12 cellular contexts compared by ENCODE assay signal in the genomic region with DNA sequence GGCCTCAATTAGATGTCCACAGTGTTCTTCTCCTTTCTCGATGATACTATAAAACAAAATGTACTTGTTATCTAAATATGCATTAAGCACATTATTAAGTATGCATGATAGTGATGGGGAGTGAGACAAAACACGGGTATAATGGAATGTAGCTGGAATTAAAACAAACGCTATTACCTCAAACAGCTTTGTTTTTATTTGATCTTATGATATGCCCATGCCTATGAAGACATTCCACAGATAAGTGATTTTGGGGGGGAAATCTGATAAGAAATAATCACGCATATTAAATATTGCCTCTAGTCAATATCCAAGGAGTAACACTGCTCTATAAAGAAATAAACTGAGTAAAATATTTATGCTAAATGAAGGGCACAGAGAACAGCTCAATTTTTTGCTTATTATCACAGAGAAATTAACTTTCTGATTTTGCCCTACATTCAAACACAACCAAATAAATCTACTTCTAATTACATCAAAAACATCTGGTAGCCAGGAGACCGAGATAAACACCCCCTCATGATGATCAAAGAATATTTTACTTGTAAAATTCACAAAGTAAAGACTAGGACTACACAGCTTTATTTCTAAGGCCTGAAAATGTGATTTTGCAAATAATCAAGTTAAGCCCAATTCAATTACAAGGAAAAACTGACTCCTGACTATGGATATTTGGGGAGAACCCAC. TPM values are rescaled to one million over a fixed set of nuclear protein-coding genes. Genes with fewer than 3 reads are reported as not detected.
A peak's percentile ranks its signal among the peaks of the same experiment; 100 is the strongest.
DNase-seq lines count a peak whose midpoint lies in the region; ATAC-seq and TF ChIP-seq lines count a peak whose summit lies in the region.
"Had no signal": no experiment of that assay in that cellular context is flagged by ENCODE, and none has a peak within 500 bp of the region (broad histone marks: within the 10 kb centered on the region; RNA-seq: fewer than 3 reads in every experiment).

No MANE protein-coding gene starts in this region.

- no peak for ATAC-seq in left cardiac atrium
- ATAC-seq in left lung: no peak
- ATAC-seq in thoracic aorta (ENCODE audit: insufficient number of reproducible peaks, low FRiP score, low read depth): no peak
- no peak for ATAC-seq in HG03342 (IDR thresholded peaks at IDR 0.05; ENCODE audit: unreplicated experiment)

- peak overlapping the region; percentile 92 for H3K27ac Mint-ChIP-seq in activated CD4-positive, alpha-beta memory T cell treated with anti-CD3 and anti-CD28 coated beads, Interleukin-2, amount 10 ng/mL, durations not matched to agents 7 days and 5 days

- DNase-seq in cardiac muscle cell (ENCODE audit: low read depth in 1 of 2, low spot score in 1 of 2) (no peak), left cardiac atrium (no peak), left lung (no peak), thoracic aorta (ENCODE audit: low spot score) (no peak), DMS53 (lab: John Stamatoyannopoulos, UW) (no peak), NCI-H2107 treated with DMSO at 0.1 percent for 48 hours (lab: John Stamatoyannopoulos, UW; ENCODE audit: unreplicated experiment) (no peak)
- DNase-seq in activated CD4-positive, alpha-beta memory T cell treated with anti-CD3 and anti-CD28 coated beads, Interleukin-2, amount 10 ng/mL, durations not matched to agents 7 days and 5 days: no peak
- DNase-seq: activated CD8-positive, alpha-beta memory T cell treated with anti-CD3 and anti-CD28 coated beads, Interleukin-2, amount 50 U/mL, for 48 hours had no signal

- TF ChIP-seq CTCF in cardiac muscle cell (IDR thresholded peaks at IDR 0.05; ENCODE audit: low read depth, low read length) (no peak), left lung (IDR thresholded peaks at IDR 0.05) (no peak), thoracic aorta (IDR thresholded peaks at IDR 0.05) (no peak)

- intact Hi-C loops in left cardiac atrium (cut with DNase I) (loop anchor here in 1 of 2 donors (5.0 kb wide), 2 partner anchors 93 to 178 kb away; a partner anchor contains a TSS), left lung (cut with DNase I) (loop anchor here in 1 of 2 donors (10.0 kb wide), 1 partner anchor 81 kb away; a partner anchor contains a TSS)

- POLR2A ChIA-PET in activated CD4-positive, alpha-beta memory T cell treated with anti-CD3 and anti-CD28 coated beads, Interleukin-2, amount 10 ng/mL, durations not matched to agents 7 days and 5 days (lab: Charles Lee): interaction anchor here (0.6 to 3.6 kb wide), 18 partner anchors 8 to 674 kb away, joined by 3 to 32 read pairs (median 7); a partner anchor contains a TSS

- H3K36me3 ChIP-seq in cardiac muscle cell (peaks cover 17% of the 10 kb centered on the region), left lung (peaks cover 0 to 45% of the 10 kb centered on the region in 2 donors), thoracic aorta (peaks cover 12% of the 10 kb centered on the region)

- no peaks in the 10 kb centered on the region for H3K27me3 Mint-ChIP-seq in activated CD4-positive, alpha-beta memory T cell treated with anti-CD3 and anti-CD28 coated beads, Interleukin-2, amount 10 ng/mL, durations not matched to agents 7 days and 5 days

- H3K36me3 Mint-ChIP-seq in activated CD4-positive, alpha-beta memory T cell treated with anti-CD3 and anti-CD28 coated beads, Interleukin-2, amount 10 ng/mL, durations not matched to agents 7 days and 5 days (ENCODE audit: low read depth): peaks cover 46% of the 10 kb centered on the region

- CTCF ChIA-PET in activated CD4-positive, alpha-beta memory T cell treated with anti-CD3 and anti-CD28 coated beads, Interleukin-2, amount 10 ng/mL, durations not matched to agents 7 days and 5 days (lab: Charles Lee): interaction anchor here (1.0 to 3.3 kb wide), 5 partner anchors 17 to 211 kb away, joined by 3 to 18 read pairs (median 3); a partner anchor contains a TSS

- no peaks in the 10 kb centered on the region for H3K27me3 ChIP-seq in cardiac muscle cell
- H3K27me3 ChIP-seq in left lung: no peaks in the 10 kb centered on the region
- no peaks in the 10 kb centered on the region for H3K27me3 ChIP-seq in thoracic aorta (replicated peaks; ENCODE audit: insufficient read depth)

- H3K9me3 ChIP-seq in cardiac muscle cell (ENCODE audit: low read depth): no peaks in the 10 kb centered on the region
- H3K9me3 ChIP-seq in left lung: no peaks in the 10 kb centered on the region
- H3K9me3 ChIP-seq in thoracic aorta: no peaks in the 10 kb centered on the region

- H3K4me1 Mint-ChIP-seq in activated CD4-positive, alpha-beta memory T cell treated with anti-CD3 and anti-CD28 coated beads, Interleukin-2, amount 10 ng/mL, durations not matched to agents 7 days and 5 days: peaks cover 33% of the 10 kb centered on the region

- H3K4me3 ChIP-seq in cardiac muscle cell (peak overlapping the region; percentile 63), left lung (peak overlapping the region in 1 of 2 donors; percentile 55), thoracic aorta (peak overlapping the region; percentile 76)

- peaks cover 34% of the 10 kb centered on the region for H3K4me1 ChIP-seq in cardiac muscle cell (ENCODE audit: low read depth)
- H3K4me1 ChIP-seq in left lung: peaks cover 12 to 21% of the 10 kb centered on the region in 2 donors
- peaks cover 13 to 30% of the 10 kb centered on the region in 2 donors for H3K4me1 ChIP-seq in thoracic aorta (ENCODE audit: control insufficient read depth in 1 of 2, low read depth in 2 of 2)

- H3K4me3 Mint-ChIP-seq in activated CD4-positive, alpha-beta memory T cell treated with anti-CD3 and anti-CD28 coated beads, Interleukin-2, amount 10 ng/mL, durations not matched to agents 7 days and 5 days: peak overlapping the region; percentile 74

- no peaks in the 10 kb centered on the region for H3K9me3 Mint-ChIP-seq in activated CD4-positive, alpha-beta memory T cell treated with anti-CD3 and anti-CD28 coated beads, Interleukin-2, amount 10 ng/mL, durations not matched to agents 7 days and 5 days

- H3K27ac ChIP-seq in cardiac muscle cell: peak overlapping the region; percentile 94
- peak overlapping the region; percentile 95 to 99 for H3K27ac ChIP-seq in left lung
- peak overlapping the region; percentile 8 to 69 for H3K27ac ChIP-seq in thoracic aorta
- H3K27ac ChIP-seq: C4-2B had no signal

RNA-seq across cellular contexts. Expression of a gene that starts 1.9 kb away (rescaled TPM):
- total RNA-seq in cardiac muscle cell (45.5 and 56.8 TPM in 2 replicates), left cardiac atrium (100 to 1,000 TPM; 101 to 120 TPM), left lung (10 to 100 TPM; 46.2 to 49.6 TPM), thoracic aorta (10 to 100 TPM; 15.2 to 51.3 TPM)
- 146 and 174 TPM in 2 replicates for polyA plus RNA-seq in cardiac muscle cell
- total RNA-seq in activated CD4-positive, alpha-beta memory T cell treated with anti-CD3 and anti-CD28 coated beads, Interleukin-2, amount 10 ng/mL, durations not matched to agents 7 days and 5 days: 10 to 100 TPM; 63.7 to 69.8 TPM

RNA-seq across cellular contexts. Expression of a gene that starts 14.9 kb away (rescaled TPM):
- total RNA-seq in cardiac muscle cell (180 and 214 TPM in 2 replicates), left cardiac atrium (100 to 1,000 TPM; 383 to 677 TPM), left lung (1 to 10 TPM; 1.3 to 3.4 TPM), thoracic aorta (10 to 100 TPM; 13.3 to 35.2 TPM)
- 68.0 and 107 TPM in 2 replicates for polyA plus RNA-seq in cardiac muscle cell
- 1 to 10 TPM; 2.4 to 3.2 TPM for total RNA-seq in activated CD4-positive, alpha-beta memory T cell treated with anti-CD3 and anti-CD28 coated beads, Interleukin-2, amount 10 ng/mL, durations not matched to agents 7 days and 5 days
- total RNA-seq: RPMI7951 had no signal

RNA-seq across cellular contexts. Expression of a gene that starts 27.5 kb away (rescaled TPM):
- total RNA-seq in cardiac muscle cell: 0.53 and 0.92 TPM in 2 replicates
- polyA plus RNA-seq in cardiac muscle cell: 1.4 and 3.4 TPM in 2 replicates
- total RNA-seq in left cardiac atrium: under 1 TPM; 0.58 to 0.91 TPM
- total RNA-seq in activated CD4-positive, alpha-beta memory T cell treated with anti-CD3 and anti-CD28 coated beads, Interleukin-2, amount 10 ng/mL, durations not matched to agents 7 days and 5 days: not detected
- total RNA-seq in left lung: 1 to 10 TPM; 1.1 to 5.6 TPM
- 10 to 100 TPM in 1 of 2 donors, not detected in 1; 11.4 TPM for total RNA-seq in thoracic aorta
- total RNA-seq: esophagus mucosa, RPMI7951 had no signal

Comparison
In these comparisons a context has a peak if more than half of its experiments do, and no peak if none do; other contexts are left out.
1. H3K27ac ChIP-seq: peak in every context shown above with its lines; median percentile 97 in left lung; 94 in cardiac muscle cell; 38 in thoracic aorta.